Comparison of ENCODE assay signal across 17 cellular contexts in genomic region chrX:78548012-78548411, GRCh38.
DNase-seq lines count a peak whose midpoint lies in the region; ATAC-seq, FAIRE-seq and TF ChIP-seq lines count a peak whose summit lies in the region.
"Had no signal": no experiment of that assay in that cellular context is flagged by ENCODE, and none has a peak within 500 bp of the region (broad histone marks: within the 10 kb centered on the region; RNA-seq: fewer than 3 reads in every experiment).

No MANE protein-coding gene starts in this region.

- H3K4me3 ChIP-seq in astrocyte of the spinal cord (ENCODE audit: low read depth, low read length) (no peak overlapping the region), keratinocyte (ENCODE audit: control insufficient read depth in 2 of 3, extremely low read depth in 1 of 3, insufficient read depth in 2 of 3, low read depth in 1 of 3, low read length in 3 of 3) (no peak overlapping the region), aorta (ENCODE audit: low read length in 2 of 2) (no peak overlapping the region), dorsolateral prefrontal cortex (no peak overlapping the region)

- H3K27ac ChIP-seq in keratinocyte (ENCODE audit: control insufficient read depth, insufficient read depth, low read length): no peak overlapping the region
- no peak overlapping the region for H3K27ac ChIP-seq in aorta (ENCODE audit: low read depth in 1 of 2, low read length in 2 of 2)
- H3K27ac ChIP-seq in dorsolateral prefrontal cortex: no peak overlapping the region

- no peaks in the 10 kb centered on the region; the same call in 1 of the 2 replicates for H3K27me3 Mint-ChIP-seq in HFFc6 (ENCODE audit: insufficient read depth)
- H3K27me3 Mint-ChIP-seq in CD14-positive monocyte (ENCODE audit: low read depth in 3 of 3): peaks cover 0 to 2% (median 2%) of the 10 kb centered on the region in 3 donors
- H3K27me3 Mint-ChIP-seq: brain had no signal

- H3K27me3 ChIP-seq in keratinocyte (ENCODE audit: control insufficient read depth, extremely low read depth, insufficient read depth, low read length): no peaks in the 10 kb centered on the region
- H3K27me3 ChIP-seq in aorta (ENCODE audit: control insufficient read depth in 1 of 2, insufficient read depth in 2 of 2, low read length in 1 of 2): no peaks in the 10 kb centered on the region
- peaks cover 0 to 42% (median 18%) of the 10 kb centered on the region in 45 donors for H3K27me3 ChIP-seq in dorsolateral prefrontal cortex

- no peaks in the 10 kb centered on the region for H4K20me1 ChIP-seq in keratinocyte (ENCODE audit: control insufficient read depth, extremely low read depth, insufficient read depth, low read length)

- H3K36me3 Mint-ChIP-seq in HFFc6 (ENCODE audit: low read depth): no peaks in the 10 kb centered on the region
- H3K36me3 Mint-ChIP-seq in CD14-positive monocyte: no peaks in the 10 kb centered on the region
- H3K36me3 Mint-ChIP-seq: brain had no signal

- dilution Hi-C loops in keratinocyte (cut with MboI; ENCODE audit: extremely low pct_ligation_motif_present, low sequenced_read_pairs): no loop called here

- TF ChIP-seq CTCF in HFFc6 (IDR thresholded peaks at IDR 0.05) (no peak), astrocyte of the spinal cord (IDR thresholded peaks at IDR 0.05; ENCODE audit: low read depth, low read length) (no peak), keratinocyte (optimal IDR thresholded peaks at IDR 0.05 in 1 of 3, IDR thresholded peaks at IDR 0.05 in 1 of 3, conservative IDR thresholded peaks at IDR 0.05 in 1 of 3; ENCODE audit: extremely low read depth in 1 of 3, insufficient read depth in 2 of 3, low read length in 3 of 3) (no peak), CD14-positive monocyte (IDR thresholded peaks at IDR 0.05) (no peak), dorsolateral prefrontal cortex (IDR thresholded peaks at IDR 0.05 in 54 of 56, conservative IDR thresholded peaks at IDR 0.05 in 2 of 56; ENCODE audit: low read depth in 1 of 56, partially characterized antibody in 56 of 56) (no peak)

- DNase-seq in Caki2 (ENCODE audit: low read depth): peak; percentile 66
- peak; percentile 4 for DNase-seq in HFFc6
- DNase-seq in astrocyte of the spinal cord (ENCODE audit: low read depth, low spot score): peak; percentile 49
- peak; percentile 13 for DNase-seq in keratinocyte (ENCODE audit: low read depth, low spot score)
- no peak for DNase-seq in aorta
- DNase-seq in CD14-positive monocyte (ENCODE audit: low spot score): no peak
- DNase-seq in dorsolateral prefrontal cortex: no peak
- DNase-seq: activated CD4-positive, alpha-beta T cell treated with anti-CD3 and anti-CD28 coated beads, Interleukin-2, amount 50 U/mL, for 48 hours; glutamatergic neuron; NCI-H1417 treated with DMSO at 0.1 percent for 48 hours; NCI-H524 treated with DMSO at 0.1 percent for 48 hours; retina; SHP77; T-cell had no signal

- no peak overlapping the region for H2AFZ ChIP-seq in keratinocyte (ENCODE audit: control insufficient read depth, low read length)

- H3K79me2 ChIP-seq in keratinocyte (ENCODE audit: control insufficient read depth, insufficient read depth, low read length): no peaks in the 10 kb centered on the region

- H3K4me1 ChIP-seq in keratinocyte (ENCODE audit: control insufficient read depth, extremely low read depth, insufficient read depth, low read length): peaks cover 3% of the 10 kb centered on the region
- no peaks in the 10 kb centered on the region for H3K4me1 ChIP-seq in aorta (ENCODE audit: control insufficient read depth in 1 of 2, insufficient read depth in 2 of 2, low read length in 2 of 2)

- no peak overlapping the region for H3K27ac Mint-ChIP-seq in HFFc6
- no peak overlapping the region for H3K27ac Mint-ChIP-seq in CD14-positive monocyte
- H3K27ac Mint-ChIP-seq: activated naive CD4-positive, alpha-beta T cell treated with anti-CD3 and anti-CD28 coated beads, Interleukin-2, amount 50 U/mL, for 72 hours; brain had no signal

- H3K4me2 ChIP-seq in keratinocyte (ENCODE audit: control insufficient read depth, extremely low read depth, insufficient read depth, low read depth, low read length): peak overlapping the region; percentile 30

- H3K9me3 ChIP-seq in keratinocyte (ENCODE audit: control insufficient read depth, low read depth, low read length) (no peaks in the 10 kb centered on the region), aorta (ENCODE audit: control insufficient read depth, low read length) (no peaks in the 10 kb centered on the region)

- no peak for FAIRE-seq in keratinocyte (lab: Jason Lieb, UNC)

- H3K4me3 Mint-ChIP-seq in HFFc6 (no peak overlapping the region), CD14-positive monocyte (no peak overlapping the region)
- H3K4me3 Mint-ChIP-seq: brain, T-cell had no signal

- intact Hi-C loops in aorta (cut with DNase I) (no loop called here), CD14-positive monocyte (cut with micrococcal nuclease) (no loop called here), dorsolateral prefrontal cortex (cut with DNase I) (no loop called here)

- ATAC-seq in HG02588 (IDR thresholded peaks at IDR 0.05; ENCODE audit: unreplicated experiment) (no peak), aorta (ENCODE audit: low FRiP score) (no peak)
- ATAC-seq: activated naive CD4-positive, alpha-beta T cell treated with anti-CD3 and anti-CD28 coated beads, Interleukin-2, amount 50 U/mL, for 72 hours; T-cell had no signal

- WGBS in aorta, 2 donors: 45 to 69% methylated on average over 2 of the region's 2 CpGs

- H3K9me1 ChIP-seq in keratinocyte (ENCODE audit: control insufficient read depth, extremely low read depth, insufficient read depth, low read length): no peaks in the 10 kb centered on the region

- H3K4me1 Mint-ChIP-seq in HFFc6 (ENCODE audit: low read depth) (peaks cover 14% of the 10 kb centered on the region), CD14-positive monocyte (no peaks in the 10 kb centered on the region)
- H3K4me1 Mint-ChIP-seq: brain had no signal

- H3K36me3 ChIP-seq in keratinocyte (ENCODE audit: control insufficient read depth in 2 of 2, extremely low read depth in 1 of 2, insufficient read depth in 2 of 2, low read length in 2 of 2): no peaks in the 10 kb centered on the region
- no peaks in the 10 kb centered on the region for H3K36me3 ChIP-seq in aorta (ENCODE audit: control insufficient read depth in 1 of 2, insufficient read depth in 2 of 2, low read length in 1 of 2)

- in situ Hi-C loops in Caki2 (cut with HindIII; ENCODE audit: low pct_unique_long_range_greater_than_20kb, low sequenced_read_pairs) (no loop called here), astrocyte of the spinal cord (cut with HindIII; ENCODE audit: low sequenced_read_pairs) (no loop called here)

- no peak overlapping the region for H3K9ac ChIP-seq in keratinocyte (ENCODE audit: control insufficient read depth, extremely low read depth, insufficient read depth, low read length)

- H3K9me3 Mint-ChIP-seq in HFFc6 (no peaks in the 10 kb centered on the region; the same call in 1 of the 2 replicates), CD14-positive monocyte (peaks cover 8 to 17% (median 11%) of the 10 kb centered on the region in 7 donors)

Comparison
In these comparisons a context has a peak if more than half of its experiments do, and no peak if none do; other contexts are left out.
1. DNase-seq: peak in Caki2 (single experiment), HFFc6 (single experiment), astrocyte of the spinal cord (single experiment) and keratinocyte (single experiment); none in aorta (0 of 2), CD14-positive monocyte (single experiment) and dorsolateral prefrontal cortex (0 of 10).